In the genomic region with DNA sequence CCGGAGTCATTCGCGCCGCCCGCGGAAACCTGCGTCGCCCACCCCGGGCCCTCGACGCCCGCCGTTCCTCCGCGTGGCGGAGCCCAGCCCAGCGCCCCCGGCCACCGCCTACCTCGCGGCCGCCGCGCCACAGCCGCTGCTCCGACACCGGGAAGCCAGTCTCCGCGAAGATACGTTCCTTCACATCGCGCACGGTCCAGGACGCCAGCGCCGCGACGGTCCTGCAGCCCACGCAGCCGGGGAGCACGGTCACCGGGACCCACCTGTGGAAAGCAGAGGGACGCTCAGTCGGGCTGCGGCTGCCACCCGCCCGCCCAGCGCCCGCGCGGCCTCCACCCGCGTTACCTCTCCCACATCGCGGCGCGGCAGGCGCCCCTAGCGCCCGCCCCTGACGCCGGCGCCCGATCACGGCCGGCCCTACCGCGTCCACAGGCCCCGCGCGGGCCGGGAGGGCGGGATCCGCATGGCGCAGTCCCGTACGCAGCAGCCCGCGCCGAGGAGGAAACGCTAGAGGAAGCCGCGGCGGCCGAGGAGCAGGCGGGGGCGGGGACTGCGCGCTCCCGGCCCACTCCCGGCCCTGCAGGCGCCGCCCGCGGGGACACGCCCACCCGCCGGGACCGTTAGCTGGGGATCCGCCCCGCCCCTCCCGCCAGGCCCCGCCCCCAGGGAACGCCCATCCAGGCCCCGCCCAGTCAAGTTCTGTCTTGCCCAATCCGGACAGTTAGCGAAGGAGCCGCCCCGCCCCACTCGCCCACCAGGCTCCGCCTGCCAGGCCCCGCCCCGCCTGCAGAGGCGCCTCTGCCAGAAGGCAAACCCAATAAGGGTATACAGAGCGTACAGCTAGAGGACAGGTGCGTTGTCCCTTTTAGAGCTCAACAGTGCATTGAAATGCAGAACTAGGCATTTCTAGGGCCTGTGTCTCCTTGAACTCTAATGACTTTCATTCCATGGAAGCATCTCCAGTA, we compare ENCODE assay signal across 8 cellular contexts. TPM values are rescaled to one million over a fixed set of nuclear protein-coding genes. Genes with fewer than 3 reads are reported as not detected.
DNase-seq lines count a peak whose midpoint lies in the region; ATAC-seq and TF ChIP-seq lines count a peak whose summit lies in the region.

No MANE protein-coding gene starts in this region.

- H3K79me1 ChIP-seq in trophoblast cell (ENCODE audit: low read length): peaks cover 7% of the 10 kb centered on the region

- H2BK5ac ChIP-seq in trophoblast cell (ENCODE audit: low read depth, low read length, poor library complexity): peak overlapping the region; percentile 7

- TF ChIP-seq POLR2A in transverse colon (IDR thresholded peaks at IDR 0.05): no peak

- TF ChIP-seq EP300 in transverse colon (IDR thresholded peaks at IDR 0.05; ENCODE audit: low read depth): no peak

- peak overlapping the region; percentile 80 for H3K14ac ChIP-seq in trophoblast cell (ENCODE audit: low read length)

- peak overlapping the region; percentile 38 for H2AK5ac ChIP-seq in trophoblast cell (ENCODE audit: low read length)

- peak; percentile 21 for TF ChIP-seq CTCF in GM12864 (IDR thresholded peaks at IDR 0.05; ENCODE audit: low read depth, low read length, missing control alignments)
- TF ChIP-seq CTCF in transverse colon (IDR thresholded peaks at IDR 0.05): peak in 2 of 5 experiments; percentile 7 to 8

- H3K4me3 ChIP-seq in GM12864 (ENCODE audit: low read depth, low read length) (peak overlapping the region; percentile 93), trophoblast cell (ENCODE audit: low read depth, low read length) (peak overlapping the region; percentile 98), transverse colon (peak overlapping the region; percentile 64 to 83 (median 79))

- peak overlapping the region; percentile 13 for H3K4ac ChIP-seq in trophoblast cell (ENCODE audit: low read depth, low read length)

- peaks cover 2% of the 10 kb centered on the region for H3K9me3 ChIP-seq in trophoblast cell (ENCODE audit: insufficient read depth, low read depth, low read length)
- H3K9me3 ChIP-seq in transverse colon: no peaks in the 10 kb centered on the region

- peak overlapping the region; percentile 94 for H4K8ac ChIP-seq in trophoblast cell (ENCODE audit: low read depth, low read length)

- ATAC-seq in HG02610 (IDR thresholded peaks at IDR 0.05; ENCODE audit: unreplicated experiment): peak; percentile 81

- in situ Hi-C loops in transverse colon (cut with MboI; ENCODE audit: low pct_ligation_motif_present in 1 of 4, low pct_unique_long_range_greater_than_20kb in 1 of 4, low sequenced_read_pairs in 3 of 4): no loop called here

- H3K27ac ChIP-seq in trophoblast cell (ENCODE audit: low read depth, low read length) (no peak overlapping the region), transverse colon (peak overlapping the region; percentile 83 to 90 (median 88))

- no peak overlapping the region for H2BK12ac ChIP-seq in trophoblast cell (ENCODE audit: low read length)

- DNase-seq in GM12864 (ENCODE audit: low read depth): peak; percentile 76
- DNase-seq in NCI-H1092 (lab: John Stamatoyannopoulos, UW): peak; percentile 87
- peak; percentile 95 for DNase-seq in SKM-1 treated with dmso at 0.1 percent for 144 hours (lab: John Stamatoyannopoulos, UW; ENCODE audit: unreplicated experiment)
- DNase-seq in activated naive CD8-positive, alpha-beta T cell treated with anti-CD3 and anti-CD28 coated beads, Interleukin-2, amount 50 U/mL, for 16 hours (ENCODE audit: low read depth, low spot score): peak; percentile 93
- DNase-seq in cardiac septum (ENCODE audit: low spot score): peak; percentile 99
- peak; percentile 83 to 90 for DNase-seq in trophoblast cell
- DNase-seq in transverse colon: peak; percentile 96

- H3K9ac ChIP-seq in trophoblast cell (ENCODE audit: low read length): peak overlapping the region; percentile 81

- peak overlapping the region; percentile 93 for H3K4me2 ChIP-seq in trophoblast cell (ENCODE audit: low read length)

- no peak overlapping the region for H3K23ac ChIP-seq in trophoblast cell (ENCODE audit: low read length)

- peak overlapping the region; percentile 30 for H4K91ac ChIP-seq in trophoblast cell (ENCODE audit: low read depth, low read length)

- no peak overlapping the region for H4K12ac ChIP-seq in trophoblast cell (ENCODE audit: low read depth, low read length)

- peaks cover 2 to 11% of the 10 kb centered on the region in 2 experiments for H3K4me1 ChIP-seq in trophoblast cell (ENCODE audit: control insufficient read depth in 1 of 2, insufficient read depth in 2 of 2, low read length in 2 of 2)
- H3K4me1 ChIP-seq in transverse colon: peaks cover 0 to 28% (median 10%) of the 10 kb centered on the region in 4 donors

- no peaks in the 10 kb centered on the region for H3K27me3 ChIP-seq in trophoblast cell (ENCODE audit: insufficient read depth, low read length)
- no peaks in the 10 kb centered on the region for H3K27me3 ChIP-seq in transverse colon

- WGBS in trophoblast cell (ENCODE audit: extremely low coverage, insufficient coverage, insufficient read length): no CpG with 5 or more reads among the region's 116 CpGs
- WGBS in transverse colon (ENCODE audit: low coverage in 1 of 2), 2 donors: 0% methylated on average over 77 of the region's 116 CpGs; no CpG with 5 or more reads in 1 of the 2 donors

- H3K79me2 ChIP-seq in trophoblast cell (ENCODE audit: control insufficient read depth, insufficient read depth, low read length, poor library complexity): peaks cover 3% of the 10 kb centered on the region

- intact Hi-C loops in cardiac septum (cut with DNase I) (loop anchor here (10.0 kb wide), 2 partner anchors 190 to 330 kb away; partner anchors contain the start of gene SGCG), transverse colon (cut with DNase I; ENCODE audit: low total_unique reads) (loop anchor here (10.0 kb wide), 1 partner anchor 60 kb away; the partner anchor contains the start of gene SACS)

- peak overlapping the region; percentile 87 for H2AFZ ChIP-seq in trophoblast cell (ENCODE audit: insufficient read depth, low read length, poor library complexity)

- peaks cover 4 to 7% of the 10 kb centered on the region in 2 experiments for H3K36me3 ChIP-seq in trophoblast cell (ENCODE audit: control insufficient read depth in 1 of 2, insufficient read depth in 2 of 2, low read length in 2 of 2)
- H3K36me3 ChIP-seq in transverse colon: no peaks in the 10 kb centered on the region

- peak overlapping the region; percentile 90 for H3K18ac ChIP-seq in trophoblast cell (ENCODE audit: low read length)

- peak overlapping the region; percentile 70 for H2BK120ac ChIP-seq in trophoblast cell (ENCODE audit: insufficient read depth, low read length, poor library complexity)

RNA-seq across cellular contexts. Expression of gene SACS, which starts 58.2 kb away (rescaled TPM):
- total RNA-seq in cardiac septum: 29.4 TPM
- polyA plus RNA-seq in trophoblast cell (2013): 13.0 and 13.3 TPM in 2 replicates
- total RNA-seq in transverse colon: 1 to 10 TPM; 4.4 to 7.6 (median 5.5) TPM
